1 cellular context compared by ENCODE assay signal in the genomic region with DNA sequence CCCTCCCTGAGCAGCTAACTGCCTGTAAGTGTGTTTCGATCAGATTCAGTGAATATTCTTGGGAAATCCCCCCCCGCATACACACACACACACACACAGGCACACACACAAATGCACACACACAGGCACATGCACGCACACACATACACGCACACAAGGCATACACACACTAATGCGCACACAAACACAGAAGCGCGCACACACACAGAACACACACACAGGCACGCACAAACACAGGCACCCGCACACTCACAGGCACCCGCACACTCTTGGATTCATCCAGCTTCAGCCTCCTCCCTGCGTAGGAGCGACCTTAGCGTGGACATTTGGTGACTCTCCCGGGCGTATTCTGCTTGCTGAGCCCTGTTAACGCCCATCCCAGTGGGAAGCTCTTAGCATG.
TF ChIP-seq lines count a peak whose summit lies in the region.

No MANE protein-coding gene starts in this region.

TF ChIP-seq in HEK293, 187 proteins besides CTCF, POLR2A, EP300 and RAD21 (continued from another document):
- TF ChIP-seq ZNF391 (tag by site-specific recombination; IDR thresholded peaks at IDR 0.05; ENCODE audit: borderline replicate concordance, low read depth) (no peak), ZBTB1 (tag by site-specific recombination; IDR thresholded peaks at IDR 0.05) (no peak)
